ENCODE assay signal across 8 cellular contexts in genomic region chr9:97502222-97502983, GRCh38. TPM values are rescaled to one million over a fixed set of nuclear protein-coding genes. Genes with fewer than 3 reads are reported as not detected.
A peak's percentile ranks its signal among the peaks of the same experiment; 100 is the strongest.
DNase-seq lines count a peak whose midpoint lies in the region; ATAC-seq, FAIRE-seq and TF ChIP-seq lines count a peak whose summit lies in the region.

No MANE protein-coding gene starts in this region.

- TF ChIP-seq CTCF in K562 (IDR thresholded peaks at IDR 0.05 in 2 of 3, conservative IDR thresholded peaks at IDR 0.05 in 1 of 3; ENCODE audit: insufficient read depth in 2 of 3, low read depth in 1 of 3, low read length in 3 of 3) (no peak), kidney epithelial cell (IDR thresholded peaks at IDR 0.05; ENCODE audit: insufficient read depth, low read length, poor library complexity, severe bottlenecking) (no peak)

- no peak for TF ChIP-seq EP300 in K562 (IDR thresholded peaks at IDR 0.05; ENCODE audit: low read length)

- peaks cover 80% of the 10 kb centered on the region for H3K27me3 ChIP-seq in HUES6 (ENCODE audit: control insufficient read depth, insufficient read depth, low read length)
- no peaks in the 10 kb centered on the region; a peak in 1 of 5 replicates for H3K27me3 ChIP-seq in K562 (ENCODE audit: control insufficient read depth in 2 of 2, insufficient read depth in 2 of 2, low read length in 2 of 2)
- H3K27me3 ChIP-seq in kidney epithelial cell (ENCODE audit: control insufficient read depth, insufficient read depth, low read length): peaks cover 34% of the 10 kb centered on the region

- intact Hi-C loops in K562 (cut with micrococcal nuclease): loop anchor here (5.0 kb wide), 2 partner anchors 40 to 85 kb away; no protein-coding TSS in a partner anchor

- no peak for TF ChIP-seq POLR2A in K562 (conservative IDR thresholded peaks at IDR 0.05)

- peaks cover 4% of the 10 kb centered on the region for H3K9me1 ChIP-seq in K562 (ENCODE audit: control insufficient read depth, insufficient read depth, low read length)

- ATAC-seq in K562: peak; percentile 40
- ATAC-seq in GM18520 (IDR thresholded peaks at IDR 0.05; ENCODE audit: unreplicated experiment): no peak

- no peak for TF ChIP-seq RAD21 in K562 (CRISPR knock-in tag; conservative IDR thresholded peaks at IDR 0.05 in 1 of 2, IDR thresholded peaks at IDR 0.05 in 1 of 2)

- H3K4me3 ChIP-seq in GM08714 (ENCODE audit: low read length): peak overlapping the region; percentile 67
- H3K4me3 ChIP-seq in HUES6 (ENCODE audit: low read depth, low read length): peak overlapping the region; percentile 61
- H3K4me3 ChIP-seq in K562: peak overlapping the region; percentile 88
- H3K4me3 ChIP-seq in kidney epithelial cell (ENCODE audit: low read depth, low read length): peak overlapping the region; percentile 45

- H3K4me1 ChIP-seq in HUES6 (ENCODE audit: control insufficient read depth, insufficient read depth, low read length): peaks cover 20% of the 10 kb centered on the region
- peaks cover 50 to 54% of the 10 kb centered on the region in 2 experiments for H3K4me1 ChIP-seq in K562 (replicated peaks in 1 of 2; ENCODE audit: control insufficient read depth in 2 of 2, insufficient read depth in 2 of 2, low read length in 2 of 2)

- H3K36me3 ChIP-seq in HUES6 (ENCODE audit: control insufficient read depth, insufficient read depth, low read length): no peaks in the 10 kb centered on the region
- H3K36me3 ChIP-seq in K562 (ENCODE audit: control insufficient read depth, insufficient read depth, low read length): peaks cover 19% of the 10 kb centered on the region
- H3K36me3 ChIP-seq in kidney epithelial cell (ENCODE audit: control insufficient read depth, insufficient read depth, low read length): no peaks in the 10 kb centered on the region

- CTCF ChIA-PET in K562 (lab: Yijun Ruan, JAX; ENCODE audit: low intra/inter-chr PET ratio): no interaction called here
- CTCF ChIA-PET in HEK293T (lab: Yijun Ruan, JAX): interaction anchor here (0.6 to 4.1 kb wide), 6 partner anchors 33 to 118 kb away, joined by 3 to 14 read pairs (median 4); partner anchors contain the start of gene TDRD7

- no peak for FAIRE-seq in K562 (lab: Jason Lieb, UNC)

- H2AFZ ChIP-seq in K562 (ENCODE audit: low read depth, low read length): peak overlapping the region; percentile 60

- DNase-seq in K562 (ENCODE audit: extremely low read depth in 1 of 4, low spot score in 3 of 4) (peak; percentile 31 to 41 (median 32)), kidney epithelial cell (ENCODE audit: low read depth) (no peak), HEK293T (ENCODE audit: extremely low spot score) (no peak), NOMO-1 treated with DMSO at 0.1 percent for 48 hours (lab: John Stamatoyannopoulos, UW; ENCODE audit: unreplicated experiment) (no peak)

- 1% methylated on average over 45 of the region's 49 CpGs for WGBS in K562 (ENCODE audit: insufficient coverage, low coverage, missing lambda C conversion rate)

- in situ Hi-C loops in K562 (cut with MboI): no loop called here

- H3K4me2 ChIP-seq in K562 (ENCODE audit: insufficient read depth, low read length): peak overlapping the region; percentile 91

- peaks cover 57% of the 10 kb centered on the region for H3K79me2 ChIP-seq in K562 (ENCODE audit: control insufficient read depth, insufficient read depth, low read length)

- no peak overlapping the region for H3K27ac Mint-ChIP-seq in stimulated activated naive CD8-positive, alpha-beta T cell treated with anti-CD3 and anti-CD28 coated beads, Interleukin-15, Interleukin-2, amounts not matched to agents 100 ng/mL and 50 ng/mL, for 24 hours

- H3K9ac ChIP-seq in HUES6 (ENCODE audit: low read length): peak overlapping the region; percentile 32
- H3K9ac ChIP-seq in K562 (ENCODE audit: insufficient read depth in 1 of 2, low read depth in 2 of 2, low read length in 2 of 2): peak overlapping the region; percentile 84 to 99

- BruUV-seq in K562 (replicated peaks; lab: Mats Ljungman, UMichigan): no TSS peak

- POLR2A ChIA-PET in K562 (lab: Yijun Ruan, JAX) (interaction anchor here (0.6 to 5.3 kb wide), 11 partner anchors 11 to 1027 kb away, joined by 3 to 29 read pairs (median 5); no protein-coding TSS in a partner anchor), HEK293T (lab: Yijun Ruan, JAX) (interaction anchor here (0.8 to 2.8 kb wide), 7 partner anchors 9 to 131 kb away, joined by 3 to 13 read pairs (median 4); partner anchors contain the start of genes NCBP1 and TSTD2)

- H3K27ac ChIP-seq in HUES6 (ENCODE audit: low read depth, low read length) (no peak overlapping the region), K562 (ENCODE audit: extremely low read depth, low read depth, low read length) (peak overlapping the region; percentile 96)

- H3K27me3 Mint-ChIP-seq in stimulated activated naive CD8-positive, alpha-beta T cell treated with anti-CD3 and anti-CD28 coated beads, Interleukin-15, Interleukin-2, amounts not matched to agents 100 ng/mL and 50 ng/mL, for 24 hours: peaks cover 49% of the 10 kb centered on the region

- peaks cover 17% of the 10 kb centered on the region for H3K4me1 Mint-ChIP-seq in stimulated activated naive CD8-positive, alpha-beta T cell treated with anti-CD3 and anti-CD28 coated beads, Interleukin-15, Interleukin-2, amounts not matched to agents 100 ng/mL and 50 ng/mL, for 24 hours (ENCODE audit: low read depth)

- H3K36me3 Mint-ChIP-seq in stimulated activated naive CD8-positive, alpha-beta T cell treated with anti-CD3 and anti-CD28 coated beads, Interleukin-15, Interleukin-2, amounts not matched to agents 100 ng/mL and 50 ng/mL, for 24 hours (ENCODE audit: low read depth): no peaks in the 10 kb centered on the region

- H4K20me1 ChIP-seq in K562 (replicated peaks; ENCODE audit: control insufficient read depth, insufficient read depth, low read length): peaks cover 7% of the 10 kb centered on the region; the same call in 1 of the 2 replicates

- peak overlapping the region; percentile 66 for H3K4me3 Mint-ChIP-seq in stimulated activated naive CD8-positive, alpha-beta T cell treated with anti-CD3 and anti-CD28 coated beads, Interleukin-15, Interleukin-2, amounts not matched to agents 100 ng/mL and 50 ng/mL, for 24 hours

- H3K9me3 ChIP-seq in HUES6 (ENCODE audit: control insufficient read depth, insufficient read depth, low read depth, low read length) (no peaks in the 10 kb centered on the region), K562 (replicated peaks; ENCODE audit: control insufficient read depth, insufficient read depth, low read depth, low read length) (no peaks in the 10 kb centered on the region)

- no peaks in the 10 kb centered on the region for H3K9me3 Mint-ChIP-seq in stimulated activated naive CD8-positive, alpha-beta T cell treated with anti-CD3 and anti-CD28 coated beads, Interleukin-15, Interleukin-2, amounts not matched to agents 100 ng/mL and 50 ng/mL, for 24 hours

TF ChIP-seq in HEK293T, 16 proteins besides CTCF, POLR2A, EP300 and RAD21:
- TF ChIP-seq FOXA1 (IDR thresholded peaks at IDR 0.05): no peak
- TF ChIP-seq FOXM1 (IDR thresholded peaks at IDR 0.05; ENCODE audit: borderline replicate concordance): no peak
- TF ChIP-seq TARDBP (IDR thresholded peaks at IDR 0.05): no peak
- no peak for TF ChIP-seq ARNT (IDR thresholded peaks at IDR 0.05)
- no peak for TF ChIP-seq SP1 (IDR thresholded peaks at IDR 0.05)
- no peak for TF ChIP-seq ZNF384 (IDR thresholded peaks at IDR 0.05)
- no peak for TF ChIP-seq ELF4 (IDR thresholded peaks at IDR 0.05)
- no peak for TF ChIP-seq SUZ12 (IDR thresholded peaks at IDR 0.05)
- TF ChIP-seq FOXK2 (IDR thresholded peaks at IDR 0.05): no peak
- no peak for TF ChIP-seq PKNOX1 (IDR thresholded peaks at IDR 0.05)
- TF ChIP-seq HDGF (IDR thresholded peaks at IDR 0.05; ENCODE audit: borderline replicate concordance): no peak
- TF ChIP-seq NFRKB (IDR thresholded peaks at IDR 0.05): no peak
- no peak for TF ChIP-seq BHLHE40 (IDR thresholded peaks at IDR 0.05; ENCODE audit: borderline replicate concordance)
- TF ChIP-seq LEF1 (IDR thresholded peaks at IDR 0.05; ENCODE audit: borderline replicate concordance): no peak
- TF ChIP-seq CTBP1 (IDR thresholded peaks at IDR 0.05; ENCODE audit: borderline replicate concordance): no peak
- TF ChIP-seq L3MBTL2 (conservative IDR thresholded peaks at IDR 0.05): no peak

RNA-seq across cellular contexts. Expression of gene TMOD1, which starts 0.9 kb away (rescaled TPM):
- 24.3 and 41.9 TPM in 2 replicates for total RNA-seq in K562 (2011; cell fraction: chromatin; rRNA removed; ENCODE audit: low replicate concordance)
- total RNA-seq in K562 (2011; cell fraction: nucleolus; rRNA removed): 11.5 and 13.8 TPM in 2 replicates
- 19.4 and 22.3 TPM in 2 replicates for total RNA-seq in K562 (2011; cell fraction: nucleoplasm; rRNA removed)
- total RNA-seq in K562 (2014; rRNA removed) (10.4 and 11.3 TPM in 2 replicates), K562 (2014; rRNA removed; fragmentation: Illumina TruSeq; extraction: Trizol) (16.4 and 17.8 TPM in 2 replicates), K562 (2015; rRNA removed; fragmentation: Illumina TruSeq; extraction: Trizol) (7.1 TPM in 2 replicates), K562 (2021) (29.3 and 34.7 TPM in 2 replicates), kidney epithelial cell (0.08 and 0.14 TPM in 2 replicates)
- polyA plus RNA-seq in K562 (2011; rRNA removed) (6.7 and 11.4 TPM in 2 replicates), K562 (2014; fragmentation: Illumina TruSeq; extraction: Trizol) (38.5 and 41.2 TPM in 2 replicates), K562 (2014; fragmentation: Nextera tagmentation; extraction: Ambion mirVana) (10 to 100 TPM; 11.6 to 14.2 TPM), K562 (2014; rRNA removed) (15.5 and 16.7 TPM in 2 replicates)
- polyA plus RNA-seq in K562 (2011; cell fraction: cytosol; rRNA removed): 5.6 and 9.8 TPM in 2 replicates
- polyA plus RNA-seq in K562 (2011; cell fraction: nucleus; rRNA removed): 14.9 and 18.0 TPM in 2 replicates
- 22.1 and 24.1 TPM in 2 replicates for polyA plus RNA-seq in K562 (2012)
- polyA minus RNA-seq in K562 (2011; rRNA and poly(A)+ RNA removed): 12.1 and 12.2 TPM in 2 replicates
- polyA minus RNA-seq in K562 (2011; cell fraction: cytosol; rRNA and poly(A)+ RNA removed): 11.6 and 13.2 TPM in 2 replicates
- 4.0 and 8.1 TPM in 2 replicates for polyA minus RNA-seq in K562 (2011; cell fraction: nucleus; rRNA and poly(A)+ RNA removed)

Comparison
In these comparisons a context has a peak if more than half of its experiments do, and no peak if none do; other contexts are left out.
1. DNase-seq: peak in K562 (4 of 4); none in kidney epithelial cell (single experiment), HEK293T (single experiment) and NOMO-1 treated with DMSO at 0.1 percent for 48 hours (single experiment).
2. Peak in every context shown above with its lines, with median percentiles within 50 percentile points of each other: H3K4me3 ChIP-seq.